In the genomic region with DNA sequence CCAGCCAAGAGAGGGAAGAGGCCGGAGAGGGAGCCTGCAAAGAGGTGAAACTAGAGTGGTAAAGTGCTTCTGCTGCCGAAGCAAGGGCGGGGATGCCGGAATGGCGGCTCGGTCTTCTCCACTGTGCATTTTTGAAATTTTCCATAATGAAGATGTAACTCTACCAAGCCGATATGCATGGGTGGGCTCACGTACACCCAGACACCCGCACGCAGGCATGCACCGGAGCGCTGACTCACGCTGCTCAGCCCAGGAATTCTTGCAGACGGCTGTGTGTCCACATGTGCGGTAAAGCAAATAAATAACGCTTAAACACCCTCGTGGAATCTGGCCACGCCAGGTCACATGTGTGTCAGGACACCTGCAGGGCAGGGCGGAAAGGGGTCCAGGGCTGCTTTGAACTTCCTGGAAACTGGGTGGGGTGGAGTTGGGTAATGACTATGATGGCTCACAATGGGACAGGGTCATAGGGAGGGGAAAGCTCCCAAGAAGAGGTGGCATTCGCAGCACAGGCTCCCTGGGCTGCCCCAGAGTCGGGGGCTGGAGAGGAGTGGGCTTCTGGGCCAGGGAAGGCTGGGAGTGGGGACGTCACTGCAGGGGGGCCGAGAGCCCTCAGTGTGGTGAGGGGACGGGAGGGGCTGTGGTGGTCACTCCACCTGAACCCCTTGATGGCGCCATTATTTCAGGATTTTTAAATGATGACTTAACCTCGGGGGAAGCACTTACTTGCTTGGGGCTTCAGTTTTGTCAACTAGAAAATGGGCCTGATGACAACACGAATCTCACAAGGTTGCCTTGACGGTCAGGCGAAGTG, we compare ENCODE assay signal across 1 cellular context.
TF ChIP-seq lines count a peak whose summit lies in the region.

No MANE protein-coding gene starts in this region.

TF ChIP-seq in HepG2, 621 proteins besides CTCF, POLR2A, EP300 and RAD21 (continued from another document and continues in another):
- TF ChIP-seq, protein P1, sequence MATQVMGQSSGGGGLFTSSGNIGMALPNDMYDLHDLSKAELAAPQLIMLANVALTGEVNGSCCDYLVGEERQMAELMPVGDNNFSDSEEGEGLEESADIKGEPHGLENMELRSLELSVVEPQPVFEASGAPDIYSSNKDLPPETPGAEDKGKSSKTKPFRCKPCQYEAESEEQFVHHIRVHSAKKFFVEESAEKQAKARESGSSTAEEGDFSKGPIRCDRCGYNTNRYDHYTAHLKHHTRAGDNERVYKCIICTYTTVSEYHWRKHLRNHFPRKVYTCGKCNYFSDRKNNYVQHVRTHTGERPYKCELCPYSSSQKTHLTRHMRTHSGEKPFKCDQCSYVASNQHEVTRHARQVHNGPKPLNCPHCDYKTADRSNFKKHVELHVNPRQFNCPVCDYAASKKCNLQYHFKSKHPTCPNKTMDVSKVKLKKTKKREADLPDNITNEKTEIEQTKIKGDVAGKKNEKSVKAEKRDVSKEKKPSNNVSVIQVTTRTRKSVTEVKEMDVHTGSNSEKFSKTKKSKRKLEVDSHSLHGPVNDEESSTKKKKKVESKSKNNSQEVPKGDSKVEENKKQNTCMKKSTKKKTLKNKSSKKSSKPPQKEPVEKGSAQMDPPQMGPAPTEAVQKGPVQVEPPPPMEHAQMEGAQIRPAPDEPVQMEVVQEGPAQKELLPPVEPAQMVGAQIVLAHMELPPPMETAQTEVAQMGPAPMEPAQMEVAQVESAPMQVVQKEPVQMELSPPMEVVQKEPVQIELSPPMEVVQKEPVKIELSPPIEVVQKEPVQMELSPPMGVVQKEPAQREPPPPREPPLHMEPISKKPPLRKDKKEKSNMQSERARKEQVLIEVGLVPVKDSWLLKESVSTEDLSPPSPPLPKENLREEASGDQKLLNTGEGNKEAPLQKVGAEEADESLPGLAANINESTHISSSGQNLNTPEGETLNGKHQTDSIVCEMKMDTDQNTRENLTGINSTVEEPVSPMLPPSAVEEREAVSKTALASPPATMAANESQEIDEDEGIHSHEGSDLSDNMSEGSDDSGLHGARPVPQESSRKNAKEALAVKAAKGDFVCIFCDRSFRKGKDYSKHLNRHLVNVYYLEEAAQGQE (IDR thresholded peaks at IDR 0.05; ENCODE audit: borderline replicate concordance in 1 of 2, low read depth in 1 of 2, low read length in 2 of 2), result peak in 1 of 2 experiments; percentile 63; a peak in 1 of 4 replicates
- TF ChIP-seq NPAS2 (CRISPR knock-in tag; IDR thresholded peaks at IDR 0.05; ENCODE audit: borderline replicate concordance) (peak; percentile 80; the same call in 1 of the 2 replicates), ZBTB40 (IDR thresholded peaks at IDR 0.05) (no peak), ZBTB40 (CRISPR knock-in tag; IDR thresholded peaks at IDR 0.05) (peak; percentile 94), FOXO1 (CRISPR knock-in tag; IDR thresholded peaks at IDR 0.05) (peak; percentile 98), ARID3A (IDR thresholded peaks at IDR 0.05; ENCODE audit: low read depth, low read length) (peak; percentile 71; the same call in 1 of the 2 replicates), NCOA2 (CRISPR knock-in tag; IDR thresholded peaks at IDR 0.05) (peak; percentile 95), MTF2 (CRISPR knock-in tag; IDR thresholded peaks at IDR 0.05; ENCODE audit: borderline replicate concordance) (no peak; the same call in 1 of the 2 replicates), EEA1 (CRISPR knock-in tag; IDR thresholded peaks at IDR 0.05; ENCODE audit: borderline replicate concordance) (peak; percentile 32; the same call in 1 of the 2 replicates), PRMT3 (CRISPR knock-in tag; IDR thresholded peaks at IDR 0.05; ENCODE audit: borderline replicate concordance, low read depth) (peak; percentile 90; the same call in 1 of the 2 replicates), POGK (CRISPR knock-in tag; conservative IDR thresholded peaks at IDR 0.05) (no peak; the same call in 1 of the 2 replicates), CREM (IDR thresholded peaks at IDR 0.05) (peak; percentile 91), CREM (CRISPR knock-in tag; IDR thresholded peaks at IDR 0.05) (no peak), ZNF253 (CRISPR knock-in tag; IDR thresholded peaks at IDR 0.05; ENCODE audit: borderline replicate concordance) (peak; percentile 95; the same call in 1 of the 2 replicates), HNF1A (IDR thresholded peaks at IDR 0.05; ENCODE audit: low read depth) (peak; percentile 65; the same call in 1 of the 2 replicates), HNF1A (CRISPR knock-in tag; IDR thresholded peaks at IDR 0.05; ENCODE audit: borderline replicate concordance) (peak; percentile 91)
- TF ChIP-seq, protein P2, sequence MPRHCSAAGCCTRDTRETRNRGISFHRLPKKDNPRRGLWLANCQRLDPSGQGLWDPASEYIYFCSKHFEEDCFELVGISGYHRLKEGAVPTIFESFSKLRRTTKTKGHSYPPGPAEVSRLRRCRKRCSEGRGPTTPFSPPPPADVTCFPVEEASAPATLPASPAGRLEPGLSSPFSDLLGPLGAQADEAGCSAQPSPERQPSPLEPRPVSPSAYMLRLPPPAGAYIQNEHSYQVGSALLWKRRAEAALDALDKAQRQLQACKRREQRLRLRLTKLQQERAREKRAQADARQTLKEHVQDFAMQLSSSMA (CRISPR knock-in tag; IDR thresholded peaks at IDR 0.05), result no peak
- TF ChIP-seq, protein P3, sequence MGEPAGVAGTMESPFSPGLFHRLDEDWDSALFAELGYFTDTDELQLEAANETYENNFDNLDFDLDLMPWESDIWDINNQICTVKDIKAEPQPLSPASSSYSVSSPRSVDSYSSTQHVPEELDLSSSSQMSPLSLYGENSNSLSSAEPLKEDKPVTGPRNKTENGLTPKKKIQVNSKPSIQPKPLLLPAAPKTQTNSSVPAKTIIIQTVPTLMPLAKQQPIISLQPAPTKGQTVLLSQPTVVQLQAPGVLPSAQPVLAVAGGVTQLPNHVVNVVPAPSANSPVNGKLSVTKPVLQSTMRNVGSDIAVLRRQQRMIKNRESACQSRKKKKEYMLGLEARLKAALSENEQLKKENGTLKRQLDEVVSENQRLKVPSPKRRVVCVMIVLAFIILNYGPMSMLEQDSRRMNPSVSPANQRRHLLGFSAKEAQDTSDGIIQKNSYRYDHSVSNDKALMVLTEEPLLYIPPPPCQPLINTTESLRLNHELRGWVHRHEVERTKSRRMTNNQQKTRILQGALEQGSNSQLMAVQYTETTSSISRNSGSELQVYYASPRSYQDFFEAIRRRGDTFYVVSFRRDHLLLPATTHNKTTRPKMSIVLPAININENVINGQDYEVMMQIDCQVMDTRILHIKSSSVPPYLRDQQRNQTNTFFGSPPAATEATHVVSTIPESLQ (CRISPR knock-in tag; conservative IDR thresholded peaks at IDR 0.05), result peak; percentile 99
